Comparison of ENCODE assay signal across 8 cellular contexts in the genomic region with DNA sequence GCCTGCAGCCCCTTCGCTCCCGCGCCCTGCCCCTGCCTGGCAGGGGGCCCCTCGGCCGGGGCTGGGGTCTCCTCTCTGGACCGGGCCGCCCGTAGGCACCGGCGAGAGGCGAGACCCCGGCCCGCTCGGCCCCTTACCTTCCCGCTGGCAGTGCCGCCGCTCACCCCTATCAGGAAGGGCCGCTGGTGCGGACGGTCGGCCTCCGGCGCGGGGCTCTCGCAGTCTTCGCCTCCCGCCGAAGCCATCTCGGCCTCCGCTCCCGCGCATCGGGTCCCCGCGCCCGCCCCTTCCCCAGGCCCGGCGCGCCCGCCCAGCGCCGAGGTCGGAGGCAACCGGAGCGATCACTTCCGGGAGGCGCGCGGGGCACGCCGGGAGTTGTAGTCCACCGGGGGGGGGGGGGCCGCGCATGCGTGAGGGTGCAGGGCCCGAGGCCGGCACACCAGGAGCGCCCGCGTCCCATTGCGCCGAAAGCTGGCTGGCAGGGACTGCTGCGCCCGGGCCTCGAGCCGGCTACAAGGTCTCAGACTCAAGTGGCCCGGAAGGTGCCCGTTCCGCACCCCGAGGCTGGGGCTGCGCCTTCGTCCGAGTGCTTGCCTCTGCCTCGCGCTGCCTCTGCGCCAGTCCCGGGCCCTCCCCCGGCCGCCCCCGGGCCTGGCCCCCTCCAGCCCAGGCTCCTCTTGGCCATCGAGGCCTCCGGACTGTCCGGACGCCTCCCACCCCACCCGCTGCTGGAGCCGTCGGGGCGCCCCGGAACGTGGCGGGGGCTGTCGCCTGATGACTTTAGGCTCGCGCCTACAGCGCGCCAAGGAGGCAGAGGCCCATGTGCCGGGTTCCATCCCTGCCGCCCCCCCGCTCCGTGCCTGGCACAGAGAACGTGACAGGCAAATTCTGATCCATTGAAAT. TPM values are rescaled to one million over a fixed set of nuclear protein-coding genes. Genes with fewer than 3 reads are reported as not detected.
DNase-seq lines count a peak whose midpoint lies in the region; ATAC-seq, FAIRE-seq and TF ChIP-seq lines count a peak whose summit lies in the region.

A gene (minus strand): TSS at position 334 of the 903 bp plus-strand sequence. CDS start 89 bp downstream, at position 245.

- H3K4me1 ChIP-seq in pancreas (peaks cover 4 to 17% (median 4%) of the 10 kb centered on the region in 3 donors), thymus (ENCODE audit: control insufficient read depth, insufficient read depth, low read length) (peaks cover 27% of the 10 kb centered on the region)

- intact Hi-C loops in Right ventricle myocardium inferior (cut with DNase I), result no loop called here
- intact Hi-C loops in pancreas (cut with DNase I), result no loop called here

- no peak for FAIRE-seq in pancreas (lab: Jason Lieb, UNC)

- H3K9me3 ChIP-seq in pancreas (no peaks in the 10 kb centered on the region), thymus (ENCODE audit: control insufficient read depth) (no peaks in the 10 kb centered on the region)

- 8 to 10% methylated on average over 62 to 101 of the region's 101 CpGs for WGBS in pancreas, 2 donors
- WGBS in thymus, result 15% methylated on average over 101 of the region's 101 CpGs

- peak within 1 kb of the TSS; percentile 55 to 69 (median 64) for H3K27ac ChIP-seq in pancreas
- H3K27ac ChIP-seq in thymus (ENCODE audit: low read depth), result peak within 1 kb of the TSS; percentile 70

- ATAC-seq in Right ventricle myocardium inferior (peak; percentile 98), pancreas (peak; percentile 95 to 97 (median 96))

- TF ChIP-seq CTCF in GM10248 (IDR thresholded peaks at IDR 0.05; ENCODE audit: control extremely low read depth, extremely low read depth, low read depth, missing control alignments), result no peak
- no peak for TF ChIP-seq CTCF in HFF-Myc (IDR thresholded peaks at IDR 0.05; ENCODE audit: low read depth, low read length, missing control alignments)
- no peak for TF ChIP-seq CTCF in pancreas (IDR thresholded peaks at IDR 0.05)

- no peaks in the 10 kb centered on the region for H3K27me3 ChIP-seq in pancreas
- H3K27me3 ChIP-seq in thymus (ENCODE audit: control insufficient read depth, insufficient read depth), result no peaks in the 10 kb centered on the region

- DNase-seq in GM10248 (ENCODE audit: extremely low spot score), result peak; percentile 99
- DNase-seq in HFF-Myc (ENCODE audit: extremely low read depth, low read depth), result peak; percentile 12
- peak; percentile 57 for DNase-seq in NCI-H1048 (lab: John Stamatoyannopoulos, UW)
- peak; percentile 49 to 74 for DNase-seq in SW 1271 (lab: John Stamatoyannopoulos, UW)
- peak; percentile 42 for DNase-seq in activated naive CD8-positive, alpha-beta T cell treated with anti-CD3 and anti-CD28 coated beads, Interleukin-2, amount 50 U/mL, for 16 hours (ENCODE audit: low read depth, low spot score)
- DNase-seq in Right ventricle myocardium inferior (ENCODE audit: missing footprints), result peak; percentile 91
- DNase-seq in pancreas, result peak; percentile 68 to 91 (median 80)

- POLR2A ChIA-PET in GM10248 (lab: Yijun Ruan, JAX), result no interaction called here

- H3K36me3 ChIP-seq in pancreas (peaks cover 0 to 13% (median 0%) of the 10 kb centered on the region in 3 donors), thymus (ENCODE audit: control insufficient read depth, insufficient read depth) (peaks cover 27% of the 10 kb centered on the region)

- H3K4me3 ChIP-seq in HFF-Myc (replicated peaks; ENCODE audit: low read depth, low read length) (peak within 1 kb of the TSS; percentile 63), pancreas (peak within 1 kb of the TSS; percentile 60 to 99 (median 96)), thymus (ENCODE audit: low read length) (peak within 1 kb of the TSS; percentile 100)

- CTCF ChIA-PET in GM10248 (lab: Yijun Ruan, JAX), result no interaction called here

RNA-seq across cellular contexts. Expression of the gene that starts here (rescaled TPM):
- total RNA-seq in Right ventricle myocardium inferior (23.5 TPM), pancreas (10 to 100 TPM; 11.2 to 18.7 (median 17.7) TPM)
- polyA plus RNA-seq in pancreas (10 to 100 TPM; 24.6 to 31.2 TPM), thymus (24.7 TPM)

Comparison
In these comparisons a context has a peak if more than half of its experiments do, and no peak if none do; other contexts are left out.
1. Peak in every context shown above with its lines: DNase-seq, ATAC-seq, H3K4me3 ChIP-seq and H3K27ac ChIP-seq.
2. DNase-seq: peak in every context shown above with its lines; median percentile 99 in GM10248; 91 in Right ventricle myocardium inferior; 80 in pancreas; 62 in SW 1271; 57 in NCI-H1048; 42 in activated naive CD8-positive, alpha-beta T cell treated with anti-CD3 and anti-CD28 coated beads, Interleukin-2, amount 50 U/mL, for 16 hours; 12 in HFF-Myc.